Comparison of ENCODE assay signal across 8 cellular contexts in the genomic region with DNA sequence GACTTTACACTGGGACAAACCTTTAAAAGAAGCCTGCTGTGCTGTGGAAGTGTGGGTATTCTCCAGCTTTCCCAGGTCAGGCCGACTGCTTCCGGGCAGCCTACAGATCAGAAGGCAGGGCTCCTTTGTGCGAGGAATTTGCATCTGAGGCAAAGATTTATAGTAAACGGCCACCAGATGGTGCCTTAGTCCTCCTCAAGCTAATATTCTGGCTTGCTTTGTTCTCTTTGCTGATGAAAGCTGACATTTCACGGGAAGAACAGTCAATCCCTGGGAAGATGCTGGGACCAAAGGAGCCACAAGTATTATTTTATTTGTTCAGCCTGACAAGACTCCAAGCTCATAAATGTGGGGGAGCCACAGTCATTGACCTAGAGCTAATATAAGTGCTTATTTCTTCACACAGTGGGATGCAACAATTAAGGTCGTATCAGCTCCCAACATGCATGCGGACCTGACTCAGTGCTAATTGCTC.
DNase-seq lines count a peak whose midpoint lies in the region; ATAC-seq lines count a peak whose summit lies in the region.

No MANE protein-coding gene starts in this region.

- peak overlapping the region; percentile 46 for H2AFZ ChIP-seq in ACC112 (ENCODE audit: low read length, unreplicated experiment)

- peak overlapping the region in 1 of 3 donors; percentile 31 for H3K4me3 Mint-ChIP-seq in T-cell

- peak; percentile 80 for ATAC-seq in GM18502 (IDR thresholded peaks at IDR 0.05; ENCODE audit: poor library complexity, unreplicated experiment)
- peak; percentile 46 for ATAC-seq in HG02970 (IDR thresholded peaks at IDR 0.05; ENCODE audit: low FRiP score, unreplicated experiment)
- peak; percentile 53 to 59 (median 59) for ATAC-seq in T-cell (replicated peaks in 1 of 4)

- in situ Hi-C loops in T47D (cut with HindIII; ENCODE audit: low pct_unique_long_range_greater_than_20kb, low sequenced_read_pairs): no loop called here

- H3K36me3 ChIP-seq in ACC112 (ENCODE audit: insufficient read depth, low read length): no peaks in the 10 kb centered on the region

- H3K4me3 ChIP-seq in ACC112 (ENCODE audit: low read depth, low read length): no peak overlapping the region

- peaks cover 50 to 64% (median 54%) of the 10 kb centered on the region in 3 donors for H3K4me1 Mint-ChIP-seq in T-cell

- DNase-seq in NCI-H1694 treated with DMSO at 0.1 percent for 48 hours (lab: John Stamatoyannopoulos, UW): peak; percentile 88
- DNase-seq in T-cell: peak in 28 of 34 experiments; percentile 14 to 56 (median 35)
- peak; percentile 50 to 78 for DNase-seq in T47D (ENCODE audit: low read depth in 1 of 2, low spot score in 1 of 2)
- peak; percentile 90 for DNase-seq in iPS-NIHi7 (ENCODE audit: extremely low spot score)
- peak; percentile 71 for DNase-seq in smooth muscle cell of the brain vasculature (ENCODE audit: low read depth, low spot score)

- H3K79me2 ChIP-seq in ACC112 (ENCODE audit: control insufficient read depth, insufficient read depth, low read length, unreplicated experiment): no peaks in the 10 kb centered on the region

- H3K27me3 ChIP-seq in ACC112 (ENCODE audit: insufficient read depth, low read length): peaks cover 12% of the 10 kb centered on the region

- peak overlapping the region in 1 of 2 donors; percentile 86 for H3K27ac Mint-ChIP-seq in T-cell

- H3K4me1 ChIP-seq in ACC112 (ENCODE audit: control insufficient read depth, insufficient read depth, low read length, unreplicated experiment): no peaks in the 10 kb centered on the region

- no peak overlapping the region for H3K27ac ChIP-seq in ACC112 (ENCODE audit: low read depth, low read length)

- POLR2A ChIA-PET in T-cell (lab: Charles Lee): no interaction called here

- CTCF ChIA-PET in T-cell (lab: Charles Lee): interaction anchor here (0.5 to 5.2 kb wide), 34 partner anchors 8 to 1966 kb away, joined by 3 to 170 read pairs (median 4); no protein-coding TSS in a partner anchor

- H3K36me3 Mint-ChIP-seq in T-cell: no peaks in the 10 kb centered on the region

- no peaks in the 10 kb centered on the region for H3K27me3 Mint-ChIP-seq in T-cell

- H3K9me3 Mint-ChIP-seq in T-cell: no peaks in the 10 kb centered on the region

Comparison
In these comparisons a context has a peak if more than half of its experiments do, and no peak if none do; other contexts are left out.
1. DNase-seq: peak in every context shown above with its lines; median percentile 90 in iPS-NIHi7; 88 in NCI-H1694 treated with DMSO at 0.1 percent for 48 hours; 71 in smooth muscle cell of the brain vasculature; 64 in T47D; 35 in T-cell.